Comparison of ENCODE assay signal across 9 cellular contexts in genomic region chr13:109779876-109780516, GRCh38. TPM values are rescaled to one million over a fixed set of nuclear protein-coding genes. Genes with fewer than 3 reads are reported as not detected.
DNase-seq lines count a peak whose midpoint lies in the region; ATAC-seq, FAIRE-seq and TF ChIP-seq lines count a peak whose summit lies in the region.
"Had no signal": no experiment of that assay in that cellular context is flagged by ENCODE, and none has a peak within 500 bp of the region (broad histone marks: within the 10 kb centered on the region; RNA-seq: fewer than 3 reads in every experiment).

No MANE protein-coding gene starts in this region.

- H3K9me3 ChIP-seq in heart left ventricle (no peaks in the 10 kb centered on the region), kidney (ENCODE audit: control insufficient read depth in 1 of 2, low read length in 2 of 2) (no peaks in the 10 kb centered on the region), transverse colon (no peaks in the 10 kb centered on the region)

- ATAC-seq in heart left ventricle = no peak
- no peak for ATAC-seq in Right ventricle myocardium inferior
- ATAC-seq in activated naive CD8-positive, alpha-beta T cell treated with anti-CD3 and anti-CD28 coated beads, Interleukin-2, amount 50 U/mL, for 24 hours = no peak

- peak overlapping the region; percentile 73 for H3K4me3 Mint-ChIP-seq in activated naive CD8-positive, alpha-beta T cell treated with anti-CD3 and anti-CD28 coated beads, Interleukin-2, amount 50 U/mL, for 24 hours

- H3K4me3 ChIP-seq in heart left ventricle (peak overlapping the region in 11 of 12 donors; percentile 13 to 95 (median 48)), kidney (ENCODE audit: low read length in 2 of 2) (peak overlapping the region; percentile 69 to 81), transverse colon (peak overlapping the region in 3 of 4 donors; percentile 15 to 49 (median 25))

- WGBS in heart left ventricle, 4 donors = 66 to 71% (median 70%) methylated on average over 7 of the region's 7 CpGs
- WGBS in transverse colon (ENCODE audit: low coverage in 1 of 2), 2 donors = 52 to 61% methylated on average over 2 to 7 of the region's 7 CpGs

- H3K4me1 ChIP-seq in heart left ventricle (peaks cover 5 to 78% (median 47%) of the 10 kb centered on the region in 12 donors), kidney (ENCODE audit: control insufficient read depth in 1 of 2, insufficient read depth in 1 of 2, low read depth in 1 of 2, low read length in 2 of 2) (peaks cover 22 to 26% of the 10 kb centered on the region in 2 donors), transverse colon (peaks cover 18 to 74% (median 49%) of the 10 kb centered on the region in 4 donors)

- peaks cover 49% of the 10 kb centered on the region for H3K4me1 Mint-ChIP-seq in activated naive CD8-positive, alpha-beta T cell treated with anti-CD3 and anti-CD28 coated beads, Interleukin-2, amount 50 U/mL, for 24 hours

- no peak overlapping the region for H3K27ac Mint-ChIP-seq in activated naive CD8-positive, alpha-beta T cell treated with anti-CD3 and anti-CD28 coated beads, Interleukin-2, amount 50 U/mL, for 24 hours

- H3K27me3 Mint-ChIP-seq in activated naive CD8-positive, alpha-beta T cell treated with anti-CD3 and anti-CD28 coated beads, Interleukin-2, amount 50 U/mL, for 24 hours = no peaks in the 10 kb centered on the region

- intact Hi-C loops in heart left ventricle (cut with DNase I) = loop anchor here in 8 of 10 donors (5.0 to 10.0 kb wide), 10 partner anchors 165 to 818 kb away; no protein-coding TSS in a partner anchor
- intact Hi-C loops in Right ventricle myocardium inferior (cut with DNase I) = loop anchor here (5.0 kb wide), 1 partner anchor 168 kb away; no protein-coding TSS in a partner anchor
- intact Hi-C loops in kidney (cut with DNase I) = loop anchor here (5.0 kb wide), 1 partner anchor 813 kb away; no protein-coding TSS in a partner anchor
- intact Hi-C loops in transverse colon (cut with DNase I; ENCODE audit: low total_unique reads) = loop anchor here (5.0 kb wide), 1 partner anchor 327 kb away; no protein-coding TSS in a partner anchor

- H3K9me3 Mint-ChIP-seq in activated naive CD8-positive, alpha-beta T cell treated with anti-CD3 and anti-CD28 coated beads, Interleukin-2, amount 50 U/mL, for 24 hours = no peaks in the 10 kb centered on the region

- FAIRE-seq in kidney (lab: Jason Lieb, UNC) = no peak

- no peak for DNase-seq in heart left ventricle
- no peak for DNase-seq in Right ventricle myocardium inferior (ENCODE audit: missing footprints)
- no peak for DNase-seq in activated naive CD8-positive, alpha-beta T cell treated with anti-CD3 and anti-CD28 coated beads, Interleukin-2, amount 50 U/mL, for 24 hours
- DNase-seq in kidney = no peak
- no peak for DNase-seq in transverse colon
- no peak for DNase-seq in HUDEP-2 (lab: John Stamatoyannopoulos, UW; ENCODE audit: unreplicated experiment in 76 of 76)
- no peak for DNase-seq in stimulated activated CD4-positive, alpha-beta T cell treated with anti-CD3 and anti-CD28 coated beads, Interleukin-4, amount 100 ng/mL, for 1 hour
- no peak for DNase-seq in G401 (ENCODE audit: low spot score)
- DNase-seq: NCI-H345 had no signal

- no peak for TF ChIP-seq POLR2A in heart left ventricle (IDR thresholded peaks at IDR 0.05)
- TF ChIP-seq POLR2A in transverse colon (IDR thresholded peaks at IDR 0.05) = no peak

- peaks cover 4% of the 10 kb centered on the region for H3K36me3 Mint-ChIP-seq in activated naive CD8-positive, alpha-beta T cell treated with anti-CD3 and anti-CD28 coated beads, Interleukin-2, amount 50 U/mL, for 24 hours (ENCODE audit: low read depth)

- no peak for TF ChIP-seq EP300 in transverse colon (IDR thresholded peaks at IDR 0.05; ENCODE audit: low read depth)

- TF ChIP-seq CTCF in heart left ventricle (IDR thresholded peaks at IDR 0.05) = no peak
- no peak for TF ChIP-seq CTCF in kidney (IDR thresholded peaks at IDR 0.05; ENCODE audit: borderline replicate concordance, extremely low read depth, insufficient read depth)
- no peak for TF ChIP-seq CTCF in transverse colon (IDR thresholded peaks at IDR 0.05)

- peak overlapping the region in 1 of 12 donors; percentile 34 for H3K27ac ChIP-seq in heart left ventricle
- peak overlapping the region in 1 of 2 donors; percentile 9 for H3K27ac ChIP-seq in kidney (ENCODE audit: low read depth in 2 of 2, low read length in 2 of 2)
- peak overlapping the region in 3 of 4 donors; percentile 8 to 14 (median 10) for H3K27ac ChIP-seq in transverse colon

- H3K9ac ChIP-seq in kidney (ENCODE audit: low read length in 2 of 2) = peak overlapping the region in 1 of 2 donors; percentile 79

- H3K36me3 ChIP-seq in heart left ventricle (peaks cover 0 to 27% (median 22%) of the 10 kb centered on the region in 9 donors), kidney (ENCODE audit: control insufficient read depth in 1 of 2, insufficient read depth in 2 of 2, low read length in 2 of 2) (peaks cover 0 to 2% of the 10 kb centered on the region in 2 donors), transverse colon (peaks cover 0 to 19% (median 6%) of the 10 kb centered on the region in 4 donors)

- peaks cover 0 to under 1% (median 0%) of the 10 kb centered on the region in 9 donors for H3K27me3 ChIP-seq in heart left ventricle
- H3K27me3 ChIP-seq in transverse colon = no peaks in the 10 kb centered on the region

- in situ Hi-C loops in transverse colon (cut with MboI; ENCODE audit: low pct_ligation_motif_present in 1 of 4, low pct_unique_long_range_greater_than_20kb in 1 of 4, low sequenced_read_pairs in 3 of 4) = loop anchor here in 3 of 4 donors (25.0 kb wide), 3 partner anchors 332 to 818 kb away; no protein-coding TSS in a partner anchor
- in situ Hi-C loops in G401 (cut with HindIII; ENCODE audit: low sequenced_read_pairs) = no loop called here

RNA-seq across cellular contexts. Expression of gene IRS2, which starts 6.4 kb away (rescaled TPM):
- 10 to 100 TPM in 7 of 9 donors, 1 to 10 TPM in 2; 6.5 to 54.9 (median 14.4) TPM for total RNA-seq in heart left ventricle
- 10 to 100 TPM in 1 of 2 donors, 1 to 10 TPM in 1; 3.4 to 42.9 TPM for polyA plus RNA-seq in heart left ventricle
- 9.7 TPM for total RNA-seq in Right ventricle myocardium inferior
- 12.9 TPM for total RNA-seq in kidney
- polyA plus RNA-seq in kidney (ENCODE audit: insufficient read depth, low read depth, low replicate concordance) = 2.1 TPM
- 10 to 100 TPM; 12.5 to 72.6 (median 28.5) TPM for total RNA-seq in transverse colon
- 0.14 TPM in 1 of 2 replicates, not detected in the other for total RNA-seq in G401 (2014; rRNA removed; shearing (Covaris generic))

Comparison
In these comparisons a context has a peak if more than half of its experiments do, and no peak if none do; other contexts are left out.
1. H3K4me3 ChIP-seq: peak in every context shown above with its lines; median percentile 75 in kidney; 48 in heart left ventricle; 25 in transverse colon.